8 cellular contexts compared by ENCODE assay signal in the genomic region with DNA sequence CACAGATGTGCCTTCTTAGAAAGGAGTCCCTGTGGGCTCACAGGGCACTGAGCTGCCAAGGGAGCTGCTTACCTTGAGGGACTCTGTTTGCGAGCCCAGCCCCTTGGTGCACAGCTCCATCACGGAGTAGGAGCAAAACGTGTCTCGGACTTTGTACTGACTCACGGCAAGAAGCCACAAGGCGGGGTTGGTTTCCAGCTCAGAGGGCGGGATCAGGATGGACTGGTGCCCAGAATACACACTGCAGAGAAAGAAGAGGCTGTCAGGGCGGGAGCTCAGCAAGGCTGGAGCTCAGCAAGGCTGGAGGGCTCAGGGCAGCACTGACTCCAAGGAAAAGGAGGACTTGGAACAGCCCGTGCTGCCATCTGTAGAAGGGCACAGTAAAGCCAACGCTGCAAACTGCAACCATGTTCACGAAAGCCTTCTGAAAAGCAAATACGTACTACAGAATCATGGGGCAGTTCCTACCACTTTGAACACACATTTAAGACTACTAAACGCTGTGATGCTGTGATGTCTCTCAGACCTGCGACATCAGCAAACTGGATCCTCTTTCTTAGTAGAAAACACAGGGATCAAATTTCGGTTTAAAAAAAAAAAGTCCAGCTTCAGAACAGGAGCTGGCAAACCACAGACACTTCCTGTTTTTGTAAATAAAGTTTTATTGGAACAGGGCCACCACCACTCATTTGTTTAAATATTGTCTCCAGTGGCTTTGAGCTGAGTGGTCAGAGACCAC.
A peak's percentile ranks its signal among the peaks of the same experiment; 100 is the strongest.
DNase-seq lines count a peak whose midpoint lies in the region; ATAC-seq and TF ChIP-seq lines count a peak whose summit lies in the region.

No MANE protein-coding gene starts in this region.

- TF ChIP-seq CTCF in DOHH2 (IDR thresholded peaks at IDR 0.05; ENCODE audit: low read depth, low read length, poor library complexity, severe bottlenecking) (no peak), Loucy (conservative IDR thresholded peaks at IDR 0.05; ENCODE audit: low read length) (no peak), SU-DHL-6 (IDR thresholded peaks at IDR 0.05; ENCODE audit: insufficient read depth, low read length, poor library complexity, severe bottlenecking) (no peak)

- H3K4me2 ChIP-seq in DOHH2 (ENCODE audit: low read length) (peak overlapping the region; percentile 95), Loucy (ENCODE audit: low read depth, low read length, poor library complexity, severe bottlenecking) (peak overlapping the region; percentile 84), SU-DHL-6 (ENCODE audit: low read depth, low read length, poor library complexity, severe bottlenecking) (peak overlapping the region; percentile 51)

- H3K9me3 ChIP-seq in DOHH2 (ENCODE audit: control insufficient read depth, insufficient read depth, low read length) (no peaks in the 10 kb centered on the region), Loucy (ENCODE audit: insufficient read depth, low read depth, low read length) (no peaks in the 10 kb centered on the region), SU-DHL-6 (ENCODE audit: insufficient read depth, low read length) (no peaks in the 10 kb centered on the region)

- peaks cover 26% of the 10 kb centered on the region for H3K79me2 ChIP-seq in DOHH2 (ENCODE audit: control insufficient read depth, low read length)
- no peaks in the 10 kb centered on the region for H3K79me2 ChIP-seq in Loucy (ENCODE audit: insufficient read depth, low read length)
- H3K79me2 ChIP-seq in SU-DHL-6 (ENCODE audit: insufficient read depth, low read length) = no peaks in the 10 kb centered on the region

- H3K27me3 ChIP-seq in DOHH2 (ENCODE audit: control insufficient read depth, low read length) (no peaks in the 10 kb centered on the region), Loucy (ENCODE audit: insufficient read depth, low read length, poor library complexity, severe bottlenecking) (no peaks in the 10 kb centered on the region), SU-DHL-6 (ENCODE audit: low read length) (no peaks in the 10 kb centered on the region), layer of hippocampus (ENCODE audit: control insufficient read depth, insufficient read depth, low read length) (no peaks in the 10 kb centered on the region)

- peak overlapping the region; percentile 95 for H3K27ac ChIP-seq in DOHH2 (ENCODE audit: low read depth, low read length)
- peak overlapping the region; percentile 8 for H3K27ac ChIP-seq in SU-DHL-6 (ENCODE audit: low read depth, low read length)
- H3K27ac ChIP-seq in layer of hippocampus (ENCODE audit: low read depth, low read length) = peak overlapping the region; percentile 36

- H3K36me3 ChIP-seq in DOHH2 (ENCODE audit: control insufficient read depth, low read length) = peaks cover 32% of the 10 kb centered on the region
- H3K36me3 ChIP-seq in Loucy (ENCODE audit: insufficient read depth, low read length) = no peaks in the 10 kb centered on the region
- H3K36me3 ChIP-seq in SU-DHL-6 (ENCODE audit: low read length) = peaks cover 5% of the 10 kb centered on the region

- H2AFZ ChIP-seq in Loucy (ENCODE audit: low read length) (peak overlapping the region; percentile 98), SU-DHL-6 (ENCODE audit: low read depth, low read length, severe bottlenecking) (peak overlapping the region; percentile 23)

- peak overlapping the region; percentile 70 for H3K9ac ChIP-seq in Loucy (ENCODE audit: low read depth, low read length, poor library complexity, severe bottlenecking)
- peak overlapping the region; percentile 21; the same call in 1 of the 2 replicates for H3K9ac ChIP-seq in SU-DHL-6 (ENCODE audit: low read length)

- no peak for ATAC-seq in HG03457 (IDR thresholded peaks at IDR 0.05; ENCODE audit: unreplicated experiment)

- H3K9me2 ChIP-seq in DOHH2 (replicated peaks; ENCODE audit: control insufficient read depth, low read length) (no peaks in the 10 kb centered on the region), Loucy (replicated peaks; ENCODE audit: low read depth, low read length) (no peaks in the 10 kb centered on the region), SU-DHL-6 (replicated peaks; ENCODE audit: insufficient read depth, low read length) (no peaks in the 10 kb centered on the region)

- DNase-seq in central memory CD4-positive, alpha-beta T cell = peak; percentile 8
- peak in 2 of 3 donors; percentile 4 to 20 for DNase-seq in stimulated activated CD4-positive, alpha-beta T cell treated with anti-CD3 and anti-CD28 coated beads, TNF-alpha, amount 100 ng/mL, for 48 hours (ENCODE audit: low read depth in 3 of 3)
- DNase-seq in SHP77 treated with DMSO at 0.1 percent for 48 hours (lab: John Stamatoyannopoulos, UW) = no peak

- H4K20me1 ChIP-seq in DOHH2 (ENCODE audit: control insufficient read depth, insufficient read depth, low read depth, low read length) (no peaks in the 10 kb centered on the region), Loucy (ENCODE audit: insufficient read depth, low read length, poor library complexity, severe bottlenecking) (no peaks in the 10 kb centered on the region), SU-DHL-6 (ENCODE audit: low read depth, low read length) (no peaks in the 10 kb centered on the region)

- H3K4me3 ChIP-seq in DOHH2 (ENCODE audit: low read length) = peak overlapping the region; percentile 81
- H3K4me3 ChIP-seq in Loucy (ENCODE audit: low read length, poor library complexity, severe bottlenecking) = peak overlapping the region; percentile 73
- H3K4me3 ChIP-seq in SU-DHL-6 (ENCODE audit: insufficient read depth, low read length, poor library complexity, severe bottlenecking) = peak overlapping the region; percentile 1

- peaks cover 100% of the 10 kb centered on the region for H3K4me1 ChIP-seq in DOHH2 (ENCODE audit: control insufficient read depth, low read length)
- H3K4me1 ChIP-seq in Loucy (ENCODE audit: insufficient read depth, low read length, poor library complexity, severe bottlenecking) = peaks cover 41% of the 10 kb centered on the region

- peaks cover 71% of the 10 kb centered on the region for H3F3A ChIP-seq in DOHH2 (ENCODE audit: control insufficient read depth, insufficient read depth)
- H3F3A ChIP-seq in Loucy (ENCODE audit: low read depth) = no peaks in the 10 kb centered on the region
- H3F3A ChIP-seq in SU-DHL-6 (ENCODE audit: insufficient read depth) = peaks cover 40% of the 10 kb centered on the region

Comparison
In these comparisons a context has a peak if more than half of its experiments do, and no peak if none do; other contexts are left out.
1. H3K27ac ChIP-seq: peak in every context shown above with its lines; median percentile 95 in DOHH2; 36 in layer of hippocampus; 8 in SU-DHL-6.
2. H3K4me3 ChIP-seq: peak in every context shown above with its lines; median percentile 81 in DOHH2; 73 in Loucy; 1 in SU-DHL-6.